ENCODE assay signal across 1 cellular context in genomic region chr18:49491857-49492693, GRCh38.
TF ChIP-seq lines count a peak whose summit lies in the region.

TSS of gene RPL17 (minus strand) at chr18:49492465.

TF ChIP-seq in HepG2, 621 proteins besides CTCF, POLR2A, EP300 and RAD21 (continued from another document and continues in another):
- TF ChIP-seq ZNF362 (CRISPR knock-in tag; IDR thresholded peaks at IDR 0.05; ENCODE audit: borderline replicate concordance) (no peak), TOPORS (CRISPR knock-in tag; IDR thresholded peaks at IDR 0.05) (no peak), ZFY (CRISPR knock-in tag; IDR thresholded peaks at IDR 0.05) (peak; percentile 95), PAWR (CRISPR knock-in tag; IDR thresholded peaks at IDR 0.05; ENCODE audit: borderline replicate concordance) (no peak), CCDC6 (CRISPR knock-in tag; IDR thresholded peaks at IDR 0.05) (no peak; the same call in 1 of the 2 replicates), YEATS4 (CRISPR knock-in tag; IDR thresholded peaks at IDR 0.05; ENCODE audit: borderline replicate concordance) (peak; percentile 85; the same call in 1 of the 2 replicates), EED (CRISPR knock-in tag; IDR thresholded peaks at IDR 0.05) (no peak), ZMYM2 (CRISPR knock-in tag; IDR thresholded peaks at IDR 0.05) (no peak), RARG (CRISPR knock-in tag; IDR thresholded peaks at IDR 0.05; ENCODE audit: low read depth) (no peak), SNRNP70 (IDR thresholded peaks at IDR 0.05; ENCODE audit: low read depth, low read length) (no peak), ZNF629 (CRISPR knock-in tag; conservative IDR thresholded peaks at IDR 0.05) (no peak), TFAP4 (IDR thresholded peaks at IDR 0.05; ENCODE audit: borderline replicate concordance, low read depth) (0 out of 2 replicates have a peak, but pooled peaks have one; percentile 12), THYN1 (CRISPR knock-in tag; IDR thresholded peaks at IDR 0.05; ENCODE audit: borderline replicate concordance, low read depth) (no peak), RFXANK (CRISPR knock-in tag; IDR thresholded peaks at IDR 0.05) (peak; percentile 45; the same call in 1 of the 2 replicates), PRMT3 (CRISPR knock-in tag; IDR thresholded peaks at IDR 0.05; ENCODE audit: borderline replicate concordance, low read depth) (no peak), JUNB (CRISPR knock-in tag; IDR thresholded peaks at IDR 0.05; ENCODE audit: borderline replicate concordance) (no peak), MIER3 (CRISPR knock-in tag; IDR thresholded peaks at IDR 0.05; ENCODE audit: borderline replicate concordance) (peak; percentile 68; the same call in 1 of the 2 replicates), NFKBIZ (CRISPR knock-in tag; IDR thresholded peaks at IDR 0.05) (no peak; the same call in 1 of the 2 replicates), ZNF260 (CRISPR knock-in tag; IDR thresholded peaks at IDR 0.05; ENCODE audit: borderline replicate concordance, low read depth) (no peak), MZF1 (CRISPR knock-in tag; IDR thresholded peaks at IDR 0.05; ENCODE audit: borderline replicate concordance) (peak; percentile 66; the same call in 1 of the 2 replicates), ZNF496 (CRISPR knock-in tag; IDR thresholded peaks at IDR 0.05; ENCODE audit: insufficient replicate concordance) (no peak), ZNF724P (CRISPR knock-in tag; IDR thresholded peaks at IDR 0.05; ENCODE audit: borderline replicate concordance) (no peak), MNT (IDR thresholded peaks at IDR 0.05) (no peak), MAFK (conservative IDR thresholded peaks at IDR 0.05 in 1 of 2, IDR thresholded peaks at IDR 0.05 in 1 of 2; ENCODE audit: low read length in 2 of 2) (no peak), ZNF275 (CRISPR knock-in tag; IDR thresholded peaks at IDR 0.05; ENCODE audit: borderline replicate concordance) (peak; percentile 72; the same call in 1 of the 2 replicates), ZNF773 (CRISPR knock-in tag; IDR thresholded peaks at IDR 0.05; ENCODE audit: borderline replicate concordance) (no peak), GLI4 (CRISPR knock-in tag; IDR thresholded peaks at IDR 0.05; ENCODE audit: borderline replicate concordance) (no peak), ZFAT (CRISPR knock-in tag; conservative IDR thresholded peaks at IDR 0.05) (no peak), ZNF746 (CRISPR knock-in tag; IDR thresholded peaks at IDR 0.05) (no peak; the same call in 1 of the 2 replicates), ZNF350 (CRISPR knock-in tag; IDR thresholded peaks at IDR 0.05; ENCODE audit: borderline replicate concordance, low read depth) (peak; percentile 93), SP5 (CRISPR knock-in tag; IDR thresholded peaks at IDR 0.05; ENCODE audit: borderline replicate concordance, low read depth) (0 out of 2 replicates have a peak, but pooled peaks have one; percentile 24), KAT7 (CRISPR knock-in tag; IDR thresholded peaks at IDR 0.05; ENCODE audit: borderline replicate concordance) (peak; percentile 68; the same call in 1 of the 2 replicates), ZNF12 (CRISPR knock-in tag; IDR thresholded peaks at IDR 0.05) (no peak; the same call in 1 of the 2 replicates), AKAP8 (CRISPR knock-in tag; IDR thresholded peaks at IDR 0.05) (peak; percentile 47; the same call in 1 of the 2 replicates), ZNF598 (CRISPR knock-in tag; IDR thresholded peaks at IDR 0.05; ENCODE audit: borderline replicate concordance) (no peak), HNF4G (IDR thresholded peaks at IDR 0.05; ENCODE audit: borderline replicate concordance, low read depth, low read length) (no peak), HNF4G (CRISPR knock-in tag; IDR thresholded peaks at IDR 0.05; ENCODE audit: borderline replicate concordance, low read depth) (no peak; the same call in 1 of the 2 replicates), ZNF713 (CRISPR knock-in tag; IDR thresholded peaks at IDR 0.05) (no peak), KLF6 (CRISPR knock-in tag; IDR thresholded peaks at IDR 0.05) (peak; percentile 52; the same call in 1 of the 2 replicates)
- TF ChIP-seq, protein P1, sequence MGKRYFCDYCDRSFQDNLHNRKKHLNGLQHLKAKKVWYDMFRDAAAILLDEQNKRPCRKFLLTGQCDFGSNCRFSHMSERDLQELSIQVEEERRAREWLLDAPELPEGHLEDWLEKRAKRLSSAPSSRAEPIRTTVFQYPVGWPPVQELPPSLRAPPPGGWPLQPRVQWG (CRISPR knock-in tag; IDR thresholded peaks at IDR 0.05; ENCODE audit: borderline replicate concordance, low read depth): no peak
- TF ChIP-seq, protein P2, sequence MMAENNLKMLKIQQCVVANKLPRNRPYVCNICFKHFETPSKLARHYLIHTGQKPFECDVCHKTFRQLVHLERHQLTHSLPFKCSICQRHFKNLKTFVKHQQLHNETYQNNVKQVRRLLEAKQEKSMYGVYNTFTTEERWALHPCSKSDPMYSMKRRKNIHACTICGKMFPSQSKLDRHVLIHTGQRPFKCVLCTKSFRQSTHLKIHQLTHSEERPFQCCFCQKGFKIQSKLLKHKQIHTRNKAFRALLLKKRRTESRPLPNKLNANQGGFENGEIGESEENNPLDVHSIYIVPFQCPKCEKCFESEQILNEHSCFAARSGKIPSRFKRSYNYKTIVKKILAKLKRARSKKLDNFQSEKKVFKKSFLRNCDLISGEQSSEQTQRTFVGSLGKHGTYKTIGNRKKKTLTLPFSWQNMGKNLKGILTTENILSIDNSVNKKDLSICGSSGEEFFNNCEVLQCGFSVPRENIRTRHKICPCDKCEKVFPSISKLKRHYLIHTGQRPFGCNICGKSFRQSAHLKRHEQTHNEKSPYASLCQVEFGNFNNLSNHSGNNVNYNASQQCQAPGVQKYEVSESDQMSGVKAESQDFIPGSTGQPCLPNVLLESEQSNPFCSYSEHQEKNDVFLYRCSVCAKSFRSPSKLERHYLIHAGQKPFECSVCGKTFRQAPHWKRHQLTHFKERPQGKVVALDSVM (CRISPR knock-in tag; IDR thresholded peaks at IDR 0.05): peak; percentile 54
- TF ChIP-seq, protein P3, sequence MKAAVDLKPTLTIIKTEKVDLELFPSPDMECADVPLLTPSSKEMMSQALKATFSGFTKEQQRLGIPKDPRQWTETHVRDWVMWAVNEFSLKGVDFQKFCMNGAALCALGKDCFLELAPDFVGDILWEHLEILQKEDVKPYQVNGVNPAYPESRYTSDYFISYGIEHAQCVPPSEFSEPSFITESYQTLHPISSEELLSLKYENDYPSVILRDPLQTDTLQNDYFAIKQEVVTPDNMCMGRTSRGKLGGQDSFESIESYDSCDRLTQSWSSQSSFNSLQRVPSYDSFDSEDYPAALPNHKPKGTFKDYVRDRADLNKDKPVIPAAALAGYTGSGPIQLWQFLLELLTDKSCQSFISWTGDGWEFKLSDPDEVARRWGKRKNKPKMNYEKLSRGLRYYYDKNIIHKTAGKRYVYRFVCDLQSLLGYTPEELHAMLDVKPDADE (CRISPR knock-in tag; IDR thresholded peaks at IDR 0.05): no peak
- TF ChIP-seq, protein P4, sequence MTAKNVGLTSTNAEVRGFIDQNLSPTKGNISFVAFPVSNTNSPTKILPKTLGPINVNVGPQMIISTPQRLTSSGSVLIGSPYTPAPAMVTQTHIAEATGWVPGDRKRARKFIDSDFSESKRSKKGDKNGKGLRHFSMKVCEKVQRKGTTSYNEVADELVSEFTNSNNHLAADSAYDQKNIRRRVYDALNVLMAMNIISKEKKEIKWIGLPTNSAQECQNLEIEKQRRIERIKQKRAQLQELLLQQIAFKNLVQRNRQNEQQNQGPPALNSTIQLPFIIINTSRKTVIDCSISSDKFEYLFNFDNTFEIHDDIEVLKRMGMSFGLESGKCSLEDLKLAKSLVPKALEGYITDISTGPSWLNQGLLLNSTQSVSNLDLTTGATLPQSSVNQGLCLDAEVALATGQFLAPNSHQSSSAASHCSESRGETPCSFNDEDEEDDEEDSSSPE (CRISPR knock-in tag; IDR thresholded peaks at IDR 0.05): peak; percentile 44; the same call in 1 of the 2 replicates
- TF ChIP-seq, protein P5, sequence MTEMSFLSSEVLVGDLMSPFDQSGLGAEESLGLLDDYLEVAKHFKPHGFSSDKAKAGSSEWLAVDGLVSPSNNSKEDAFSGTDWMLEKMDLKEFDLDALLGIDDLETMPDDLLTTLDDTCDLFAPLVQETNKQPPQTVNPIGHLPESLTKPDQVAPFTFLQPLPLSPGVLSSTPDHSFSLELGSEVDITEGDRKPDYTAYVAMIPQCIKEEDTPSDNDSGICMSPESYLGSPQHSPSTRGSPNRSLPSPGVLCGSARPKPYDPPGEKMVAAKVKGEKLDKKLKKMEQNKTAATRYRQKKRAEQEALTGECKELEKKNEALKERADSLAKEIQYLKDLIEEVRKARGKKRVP (CRISPR knock-in tag; IDR thresholded peaks at IDR 0.05): peak in 1 of 2 experiments; percentile 64; a peak in 1 of 4 replicates
- TF ChIP-seq, protein P6, sequence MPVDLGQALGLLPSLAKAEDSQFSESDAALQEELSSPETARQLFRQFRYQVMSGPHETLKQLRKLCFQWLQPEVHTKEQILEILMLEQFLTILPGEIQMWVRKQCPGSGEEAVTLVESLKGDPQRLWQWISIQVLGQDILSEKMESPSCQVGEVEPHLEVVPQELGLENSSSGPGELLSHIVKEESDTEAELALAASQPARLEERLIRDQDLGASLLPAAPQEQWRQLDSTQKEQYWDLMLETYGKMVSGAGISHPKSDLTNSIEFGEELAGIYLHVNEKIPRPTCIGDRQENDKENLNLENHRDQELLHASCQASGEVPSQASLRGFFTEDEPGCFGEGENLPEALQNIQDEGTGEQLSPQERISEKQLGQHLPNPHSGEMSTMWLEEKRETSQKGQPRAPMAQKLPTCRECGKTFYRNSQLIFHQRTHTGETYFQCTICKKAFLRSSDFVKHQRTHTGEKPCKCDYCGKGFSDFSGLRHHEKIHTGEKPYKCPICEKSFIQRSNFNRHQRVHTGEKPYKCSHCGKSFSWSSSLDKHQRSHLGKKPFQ (CRISPR knock-in tag; IDR thresholded peaks at IDR 0.05; ENCODE audit: insufficient replicate concordance): peak; percentile 85
- TF ChIP-seq, protein P7, sequence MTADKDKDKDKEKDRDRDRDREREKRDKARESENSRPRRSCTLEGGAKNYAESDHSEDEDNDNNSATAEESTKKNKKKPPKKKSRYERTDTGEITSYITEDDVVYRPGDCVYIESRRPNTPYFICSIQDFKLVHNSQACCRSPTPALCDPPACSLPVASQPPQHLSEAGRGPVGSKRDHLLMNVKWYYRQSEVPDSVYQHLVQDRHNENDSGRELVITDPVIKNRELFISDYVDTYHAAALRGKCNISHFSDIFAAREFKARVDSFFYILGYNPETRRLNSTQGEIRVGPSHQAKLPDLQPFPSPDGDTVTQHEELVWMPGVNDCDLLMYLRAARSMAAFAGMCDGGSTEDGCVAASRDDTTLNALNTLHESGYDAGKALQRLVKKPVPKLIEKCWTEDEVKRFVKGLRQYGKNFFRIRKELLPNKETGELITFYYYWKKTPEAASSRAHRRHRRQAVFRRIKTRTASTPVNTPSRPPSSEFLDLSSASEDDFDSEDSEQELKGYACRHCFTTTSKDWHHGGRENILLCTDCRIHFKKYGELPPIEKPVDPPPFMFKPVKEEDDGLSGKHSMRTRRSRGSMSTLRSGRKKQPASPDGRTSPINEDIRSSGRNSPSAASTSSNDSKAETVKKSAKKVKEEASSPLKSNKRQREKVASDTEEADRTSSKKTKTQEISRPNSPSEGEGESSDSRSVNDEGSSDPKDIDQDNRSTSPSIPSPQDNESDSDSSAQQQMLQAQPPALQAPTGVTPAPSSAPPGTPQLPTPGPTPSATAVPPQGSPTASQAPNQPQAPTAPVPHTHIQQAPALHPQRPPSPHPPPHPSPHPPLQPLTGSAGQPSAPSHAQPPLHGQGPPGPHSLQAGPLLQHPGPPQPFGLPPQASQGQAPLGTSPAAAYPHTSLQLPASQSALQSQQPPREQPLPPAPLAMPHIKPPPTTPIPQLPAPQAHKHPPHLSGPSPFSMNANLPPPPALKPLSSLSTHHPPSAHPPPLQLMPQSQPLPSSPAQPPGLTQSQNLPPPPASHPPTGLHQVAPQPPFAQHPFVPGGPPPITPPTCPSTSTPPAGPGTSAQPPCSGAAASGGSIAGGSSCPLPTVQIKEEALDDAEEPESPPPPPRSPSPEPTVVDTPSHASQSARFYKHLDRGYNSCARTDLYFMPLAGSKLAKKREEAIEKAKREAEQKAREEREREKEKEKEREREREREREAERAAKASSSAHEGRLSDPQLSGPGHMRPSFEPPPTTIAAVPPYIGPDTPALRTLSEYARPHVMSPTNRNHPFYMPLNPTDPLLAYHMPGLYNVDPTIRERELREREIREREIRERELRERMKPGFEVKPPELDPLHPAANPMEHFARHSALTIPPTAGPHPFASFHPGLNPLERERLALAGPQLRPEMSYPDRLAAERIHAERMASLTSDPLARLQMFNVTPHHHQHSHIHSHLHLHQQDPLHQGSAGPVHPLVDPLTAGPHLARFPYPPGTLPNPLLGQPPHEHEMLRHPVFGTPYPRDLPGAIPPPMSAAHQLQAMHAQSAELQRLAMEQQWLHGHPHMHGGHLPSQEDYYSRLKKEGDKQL (CRISPR knock-in tag; IDR thresholded peaks at IDR 0.05; ENCODE audit: low read depth): no peak
